24 cellular contexts compared by ENCODE assay signal in the genomic region with DNA sequence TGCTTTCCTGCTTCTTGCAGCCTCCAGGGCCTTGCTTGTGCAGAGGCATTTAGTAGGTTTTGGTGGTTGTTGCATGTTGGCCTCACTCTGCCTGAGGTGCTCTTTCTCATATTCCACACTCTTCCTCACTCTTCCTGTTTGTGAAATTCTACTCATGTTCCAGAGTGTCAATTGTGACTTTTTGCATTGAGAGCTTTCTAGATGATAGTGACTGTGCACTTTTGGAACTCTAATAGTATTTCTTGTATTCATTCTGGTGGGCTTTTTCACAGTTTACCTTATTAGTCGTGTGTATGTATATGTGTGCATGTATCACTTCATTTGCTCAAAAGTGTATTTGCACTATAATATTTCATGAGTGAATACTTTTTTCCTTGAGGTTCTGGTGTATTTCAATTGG. TPM values are rescaled to one million over a fixed set of nuclear protein-coding genes. Genes with fewer than 3 reads are reported as not detected.
DNase-seq lines count a peak whose midpoint lies in the region; ATAC-seq, FAIRE-seq and TF ChIP-seq lines count a peak whose summit lies in the region.
"Had no signal": no experiment of that assay in that cellular context is flagged by ENCODE, and none has a peak within 500 bp of the region (broad histone marks: within the 10 kb centered on the region; RNA-seq: fewer than 3 reads in every experiment).

No MANE protein-coding gene starts in this region.

- TF ChIP-seq POLR2A in A549 (IDR thresholded peaks at IDR 0.05; ENCODE audit: low read length), result no peak

- ATAC-seq in A549 (no peak), heart right ventricle (no peak)
- ATAC-seq: CD8-positive, alpha-beta T cell; Panc1; T-cell had no signal

- H3K18ac ChIP-seq in mesenchymal stem cell (ENCODE audit: low read depth in 1 of 2, low read length in 2 of 2), result no peak overlapping the region

- no peak overlapping the region for H2BK12ac ChIP-seq in mesenchymal stem cell (ENCODE audit: low read length in 2 of 2)

- peaks cover 15% of the 10 kb centered on the region for H3K79me1 ChIP-seq in mesenchymal stem cell (replicated peaks; ENCODE audit: low read length, poor library complexity, severe bottlenecking)

- TF ChIP-seq CTCF in A549 (IDR thresholded peaks at IDR 0.05) (no peak), DOHH2 (IDR thresholded peaks at IDR 0.05; ENCODE audit: low read depth, low read length, poor library complexity, severe bottlenecking) (no peak), Loucy (conservative IDR thresholded peaks at IDR 0.05; ENCODE audit: low read length) (no peak), chondrocyte (IDR thresholded peaks at IDR 0.05) (no peak), heart right ventricle (IDR thresholded peaks at IDR 0.05) (no peak)

- H4K91ac ChIP-seq in mesenchymal stem cell (ENCODE audit: low read length), result no peak overlapping the region

- WGBS in A549 (ENCODE audit: missing lambda C conversion rate), result 83% methylated on average over 1 of the region's 1 CpG
- 100% methylated on average over 1 of the region's 1 CpG for WGBS in mesenchymal stem cell
- 86 to 93% methylated on average over 1 of the region's 1 CpG for WGBS in heart right ventricle, 2 donors

- H2BK15ac ChIP-seq in mesenchymal stem cell (ENCODE audit: low read depth, poor library complexity, severe bottlenecking), result no peak overlapping the region

- intact Hi-C loops in heart right ventricle (cut with DNase I), result loop anchor here in 1 of 10 donors (10.0 kb wide), 1 partner anchor 117 kb away; no protein-coding TSS in a partner anchor

- no peak overlapping the region for H3K27ac ChIP-seq in A549
- peak overlapping the region; percentile 27; the same call in 1 of the 2 replicates for H3K27ac ChIP-seq in DOHH2 (ENCODE audit: low read depth, low read length)
- no peak overlapping the region for H3K27ac ChIP-seq in mesenchymal stem cell (ENCODE audit: low read length, poor library complexity, severe bottlenecking)
- H3K27ac ChIP-seq in heart right ventricle, result no peak overlapping the region
- H3K27ac ChIP-seq: KMS-11, RWPE1 had no signal

- H3F3A ChIP-seq in DOHH2 (ENCODE audit: control insufficient read depth, insufficient read depth) (peaks cover 12% of the 10 kb centered on the region), Loucy (ENCODE audit: low read depth) (no peaks in the 10 kb centered on the region; the same call in 1 of the 2 replicates)

- no peak overlapping the region for H3K4ac ChIP-seq in mesenchymal stem cell (ENCODE audit: low read depth in 1 of 2, low read length in 2 of 2)

- H2BK5ac ChIP-seq in mesenchymal stem cell (ENCODE audit: low read depth, low read length, poor library complexity, severe bottlenecking), result peak overlapping the region; percentile 63

- H3K9me3 ChIP-seq in A549 (no peaks in the 10 kb centered on the region), DOHH2 (ENCODE audit: control insufficient read depth, insufficient read depth, low read length) (no peaks in the 10 kb centered on the region), Loucy (ENCODE audit: insufficient read depth, low read depth, low read length) (no peaks in the 10 kb centered on the region), mesenchymal stem cell (ENCODE audit: control insufficient read depth, low read length) (no peaks in the 10 kb centered on the region), heart right ventricle (no peaks in the 10 kb centered on the region)

- H3K4me3 Mint-ChIP-seq in chondrocyte (ENCODE audit: unreplicated experiment), result no peak overlapping the region
- H3K4me3 Mint-ChIP-seq: CD8-positive, alpha-beta T cell; T-cell had no signal

- peaks cover 19% of the 10 kb centered on the region; the same call in 1 of the 2 replicates for H4K20me1 ChIP-seq in DOHH2 (ENCODE audit: control insufficient read depth, insufficient read depth, low read depth, low read length)
- H4K20me1 ChIP-seq in Loucy (ENCODE audit: insufficient read depth, low read length, poor library complexity, severe bottlenecking), result peaks cover 5% of the 10 kb centered on the region

- H2AFZ ChIP-seq in Loucy (ENCODE audit: low read length) (no peak overlapping the region), mesenchymal stem cell (ENCODE audit: low read depth, low read length) (no peak overlapping the region)

- no peaks in the 10 kb centered on the region for H3K27me3 Mint-ChIP-seq in chondrocyte (ENCODE audit: low read depth)
- H3K27me3 Mint-ChIP-seq: T-cell had no signal

- H3K79me2 ChIP-seq in DOHH2 (ENCODE audit: control insufficient read depth, low read length) (peaks cover 99% of the 10 kb centered on the region), Loucy (ENCODE audit: insufficient read depth, low read length) (peaks cover 20% of the 10 kb centered on the region; the same call in 1 of the 2 replicates)

- POLR2A ChIA-PET in A549 (lab: Yijun Ruan, JAX), result no interaction called here

- H3K23ac ChIP-seq in mesenchymal stem cell (ENCODE audit: low read length in 2 of 2), result no peak overlapping the region

- peaks cover 4% of the 10 kb centered on the region for H3K36me3 Mint-ChIP-seq in chondrocyte (ENCODE audit: low read depth)

- H3K4me1 ChIP-seq in A549 (peaks cover 4% of the 10 kb centered on the region; the same call in 1 of the 3 replicates), DOHH2 (ENCODE audit: control insufficient read depth, low read length) (peaks cover 91% of the 10 kb centered on the region), Loucy (ENCODE audit: insufficient read depth, low read length, poor library complexity, severe bottlenecking) (peaks cover 49% of the 10 kb centered on the region), mesenchymal stem cell (ENCODE audit: control insufficient read depth, insufficient read depth, low read depth, low read length) (peaks cover 3% of the 10 kb centered on the region), heart right ventricle (peaks cover 3 to 72% (median 45%) of the 10 kb centered on the region in 9 donors)

- H3K9me2 ChIP-seq in DOHH2 (replicated peaks; ENCODE audit: control insufficient read depth, low read length) (no peaks in the 10 kb centered on the region), Loucy (replicated peaks; ENCODE audit: low read depth, low read length) (no peaks in the 10 kb centered on the region)

- peaks cover 64% of the 10 kb centered on the region for H3K36me3 ChIP-seq in DOHH2 (ENCODE audit: control insufficient read depth, low read length)
- H3K36me3 ChIP-seq in Loucy (ENCODE audit: insufficient read depth, low read length), result no peaks in the 10 kb centered on the region
- peaks cover 3 to 14% of the 10 kb centered on the region in 2 experiments for H3K36me3 ChIP-seq in mesenchymal stem cell (ENCODE audit: control insufficient read depth in 1 of 2, insufficient read depth in 2 of 2, low read depth in 1 of 2, low read length in 2 of 2)
- peaks cover 0 to 4% (median 0%) of the 10 kb centered on the region in 9 donors for H3K36me3 ChIP-seq in heart right ventricle

- no peak for TF ChIP-seq EP300 in A549 (IDR thresholded peaks at IDR 0.05)

- no peak overlapping the region for H3K4me2 ChIP-seq in A549
- peak overlapping the region; percentile 39 for H3K4me2 ChIP-seq in DOHH2 (ENCODE audit: low read length)
- H3K4me2 ChIP-seq in Loucy (ENCODE audit: low read depth, low read length, poor library complexity, severe bottlenecking), result peak overlapping the region; percentile 11
- no peak overlapping the region for H3K4me2 ChIP-seq in mesenchymal stem cell (ENCODE audit: low read length, poor library complexity, severe bottlenecking)
- H3K4me2 ChIP-seq: KMS-11 had no signal

- H3K4me1 Mint-ChIP-seq in chondrocyte (ENCODE audit: low read depth), result peaks cover 13% of the 10 kb centered on the region

- no peak overlapping the region for H3K4me3 ChIP-seq in A549
- H3K4me3 ChIP-seq in DOHH2 (ENCODE audit: low read length), result peak overlapping the region; percentile 26
- no peak overlapping the region for H3K4me3 ChIP-seq in Loucy (ENCODE audit: low read length, poor library complexity, severe bottlenecking)
- H3K4me3 ChIP-seq in mesenchymal stem cell (ENCODE audit: insufficient read depth in 1 of 2, low read depth in 1 of 2, low read length in 2 of 2), result no peak overlapping the region
- H3K4me3 ChIP-seq in heart right ventricle, result no peak overlapping the region

- no peak overlapping the region for H2AK5ac ChIP-seq in mesenchymal stem cell (ENCODE audit: low read length, severe bottlenecking)

- no peak overlapping the region for H4K8ac ChIP-seq in mesenchymal stem cell (ENCODE audit: low read length)

- CTCF ChIA-PET in A549 (lab: Yijun Ruan, JAX), result no interaction called here

- no peak overlapping the region for H3K9ac ChIP-seq in Loucy (ENCODE audit: low read depth, low read length, poor library complexity, severe bottlenecking)
- no peak overlapping the region for H3K9ac ChIP-seq in mesenchymal stem cell (ENCODE audit: low read length)
- H3K9ac ChIP-seq: KMS-11 had no signal

- H2BK120ac ChIP-seq in mesenchymal stem cell (ENCODE audit: low read depth, low read length), result no peak overlapping the region

- H3K9me3 Mint-ChIP-seq in chondrocyte (ENCODE audit: low read depth), result no peaks in the 10 kb centered on the region
- H3K9me3 Mint-ChIP-seq: CD8-positive, alpha-beta T cell; T-cell had no signal

- FAIRE-seq in A549 (lab: Jason Lieb, UNC), result no peak
- FAIRE-seq: HTR-8/SVneo had no signal

- TF ChIP-seq RAD21 in A549 (conservative IDR thresholded peaks at IDR 0.05 in 1 of 2, IDR thresholded peaks at IDR 0.05 in 1 of 2), result no peak

- no peaks in the 10 kb centered on the region for H3K27me3 ChIP-seq in DOHH2 (ENCODE audit: control insufficient read depth, low read length)
- no peaks in the 10 kb centered on the region for H3K27me3 ChIP-seq in Loucy (ENCODE audit: insufficient read depth, low read length, poor library complexity, severe bottlenecking)
- no peaks in the 10 kb centered on the region for H3K27me3 ChIP-seq in mesenchymal stem cell (ENCODE audit: control insufficient read depth in 1 of 2, insufficient read depth in 1 of 2, low read length in 2 of 2)
- no peaks in the 10 kb centered on the region for H3K27me3 ChIP-seq in heart right ventricle

- no peak overlapping the region for H3K27ac Mint-ChIP-seq in chondrocyte (ENCODE audit: unreplicated experiment)
- H3K27ac Mint-ChIP-seq: CD8-positive, alpha-beta T cell; T-cell had no signal

- no peak for DNase-seq in A549 (ENCODE audit: low read depth in 1 of 2, low spot score in 1 of 2)
- no peak for DNase-seq in mesenchymal stem cell
- DNase-seq in chondrocyte (ENCODE audit: low spot score), result no peak
- no peak for DNase-seq in GM19240 (ENCODE audit: insufficient read length, low spot score)
- no peak for DNase-seq in heart right ventricle
- DNase-seq: C1 segment of cervical spinal cord; CD8-positive, alpha-beta T cell; DMS 273 treated with DMSO at 0.1 percent for 48 hours; DMS79; H7; NCI-H1092 treated with DMSO at 0.1 percent for 48 hours; NCI-H1436; NCI-H187 treated with DMSO at 0.1 percent for 48 hours; NCI-H2171 treated with DMSO at 0.1 percent for 48 hours; NCI-H524 treated with DMSO at 0.1 percent for 48 hours; NCI-H774; SHP77; T-cell had no signal

- H3K14ac ChIP-seq in mesenchymal stem cell (ENCODE audit: low read length in 2 of 2), result no peak overlapping the region

RNA-seq across cellular contexts. Expression of gene HSD17B12, which starts 11.3 kb away (rescaled TPM):
- polyA plus RNA-seq in A549 (2011; rRNA removed), result 102 and 121 TPM in 2 replicates
- polyA plus RNA-seq in A549 (2012; cell fraction: cytosol; rRNA removed), result 21.7 and 28.8 TPM in 2 replicates
- polyA plus RNA-seq in A549 (2012; cell fraction: nucleus; rRNA removed), result 19.5 and 22.1 TPM in 2 replicates
- 80.1 to 112 TPM (median 103 TPM) in 3 replicates for polyA plus RNA-seq in A549 (2017; fragmentation: RNase III; extraction: RNeasy Plus Mini Kit Qiagen cat#74134 plus additional on column Dnase treatment)
- 64.9 and 68.7 TPM in 2 replicates for polyA minus RNA-seq in A549 (2011; rRNA and poly(A)+ RNA removed)
- polyA plus RNA-seq in mesenchymal stem cell (2013, experiment 1 of 2), result 149 TPM
- polyA plus RNA-seq in mesenchymal stem cell (2013, experiment 2 of 2), result 152 TPM
- 72.9 to 91.8 TPM (median 89.3 TPM) in 3 replicates for total RNA-seq in chondrocyte
- total RNA-seq in heart right ventricle, result 100 to 1,000 TPM in 3 of 10 donors, 10 to 100 TPM in 7; 66.7 to 122 (median 87.4) TPM
- 10 to 100 TPM; 32.9 to 50.9 TPM for polyA plus RNA-seq in heart right ventricle

Comparison
In these comparisons a context has a peak if more than half of its experiments do, and no peak if none do; other contexts are left out.
1. H3K4me2 ChIP-seq: peak in DOHH2 (single experiment) and Loucy (single experiment); none in A549 (single experiment) and mesenchymal stem cell (single experiment).